Comparison of ENCODE assay signal across 11 cellular contexts in the genomic region with DNA sequence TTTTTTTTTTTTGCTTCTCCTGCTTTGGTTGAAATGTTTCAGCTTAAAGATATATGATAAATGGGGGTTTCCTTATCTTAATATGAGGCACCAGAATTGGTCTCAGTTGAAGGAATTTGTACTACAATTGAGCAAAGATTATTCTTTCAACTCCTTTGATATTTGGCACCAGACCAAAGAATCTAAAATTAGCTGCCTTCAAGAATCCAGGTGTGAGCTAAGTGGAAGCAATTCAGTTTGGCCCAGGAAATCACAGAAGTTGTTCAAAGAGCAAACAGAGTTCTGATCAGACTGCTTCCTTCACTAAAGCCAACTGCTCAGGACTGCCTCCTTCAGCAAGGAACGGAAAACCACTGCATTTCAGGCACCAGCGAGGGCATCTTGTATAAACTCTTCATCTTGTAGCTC.
DNase-seq lines count a peak whose midpoint lies in the region; ATAC-seq and TF ChIP-seq lines count a peak whose summit lies in the region.
"Had no signal": no experiment of that assay in that cellular context is flagged by ENCODE, and none has a peak within 500 bp of the region (broad histone marks: within the 10 kb centered on the region; RNA-seq: fewer than 3 reads in every experiment).

No MANE protein-coding gene starts in this region.

- TF ChIP-seq CTCF in upper lobe of left lung (IDR thresholded peaks at IDR 0.05) = peak in 4 of 6 experiments; percentile 21 to 48 (median 28)

- DNase-seq in activated naive CD4-positive, alpha-beta T cell treated with anti-CD3 and anti-CD28 coated beads for 36 hours = peak; percentile 28
- no peak for DNase-seq in activated naive CD4-positive, alpha-beta T cell treated with Interleukin-2 at 50 U/mL for 16 hours
- DNase-seq in NCI-H1105 treated with DMSO at 0.1 percent for 48 hours (lab: John Stamatoyannopoulos, UW) (peak; percentile 38), dermis blood vessel endothelial cell (peak; percentile 41), upper lobe of left lung (peak in 1 of 2 donors; percentile 72), glomerular visceral epithelial cell (ENCODE audit: extremely low spot score) (no peak), D341Med (ENCODE audit: low spot score) (no peak)
- DNase-seq: CD4-positive, alpha-beta memory T cell; NK-92 treated with Interleukin-12 subunit alpha and Interleukin-12 subunit beta, amount 100 ng/mL, for 24 hours; stimulated activated CD4-positive, alpha-beta T cell treated with anti-CD3 and anti-CD28 coated beads, Interleukin-2, amount 100 ng/mL, for 24 hours had no signal

- CTCF ChIA-PET in activated naive CD4-positive, alpha-beta T cell treated with anti-CD3 and anti-CD28 coated beads for 36 hours (lab: Charles Lee) = interaction anchor here (0.9 to 1.7 kb wide), 2 partner anchors 57 to 119 kb away, joined by 4 to 6 read pairs; no protein-coding TSS in a partner anchor

- peaks cover 14% of the 10 kb centered on the region for H3K4me1 Mint-ChIP-seq in activated naive CD4-positive, alpha-beta T cell treated with anti-CD3 and anti-CD28 coated beads for 36 hours (ENCODE audit: low read depth)

- no peak overlapping the region for H3K27ac Mint-ChIP-seq in activated naive CD4-positive, alpha-beta T cell treated with anti-CD3 and anti-CD28 coated beads for 36 hours
- H3K27ac Mint-ChIP-seq: CD4-positive, alpha-beta memory T cell had no signal

- no peak overlapping the region for H3K4me3 ChIP-seq in upper lobe of left lung

- H3K4me3 Mint-ChIP-seq in activated naive CD4-positive, alpha-beta T cell treated with anti-CD3 and anti-CD28 coated beads for 36 hours = no peak overlapping the region
- H3K4me3 Mint-ChIP-seq: CD4-positive, alpha-beta memory T cell had no signal

- peaks cover 24 to 39% (median 35%) of the 10 kb centered on the region in 4 donors for H3K4me1 ChIP-seq in upper lobe of left lung

- no peaks in the 10 kb centered on the region for H3K36me3 ChIP-seq in upper lobe of left lung

- no peaks in the 10 kb centered on the region for H3K27me3 ChIP-seq in upper lobe of left lung

- TF ChIP-seq EP300 in upper lobe of left lung (IDR thresholded peaks at IDR 0.05) = peak in 1 of 4 donors; percentile 22

- WGBS in upper lobe of left lung, 2 donors = 66 to 67% methylated on average over 2 of the region's 2 CpGs

- no peak for TF ChIP-seq POLR2A in upper lobe of left lung (IDR thresholded peaks at IDR 0.05)

- ATAC-seq in upper lobe of left lung (ENCODE audit: low FRiP score in 2 of 2) (peak; percentile 51 to 78), HG03469 (IDR thresholded peaks at IDR 0.05; ENCODE audit: unreplicated experiment) (no peak)

- peaks cover 4% of the 10 kb centered on the region for H3K36me3 Mint-ChIP-seq in activated naive CD4-positive, alpha-beta T cell treated with anti-CD3 and anti-CD28 coated beads for 36 hours (ENCODE audit: low read depth)
- H3K36me3 Mint-ChIP-seq: CD4-positive, alpha-beta memory T cell had no signal

- peaks cover 10% of the 10 kb centered on the region for H3K27me3 Mint-ChIP-seq in activated naive CD4-positive, alpha-beta T cell treated with anti-CD3 and anti-CD28 coated beads for 36 hours (ENCODE audit: low read depth)

- H3K9me3 ChIP-seq in upper lobe of left lung = peaks cover 0 to 3% (median 0%) of the 10 kb centered on the region in 4 donors

- peak overlapping the region in 2 of 4 donors; percentile 1 to 35 for H3K27ac ChIP-seq in upper lobe of left lung

- intact Hi-C loops in activated naive CD4-positive, alpha-beta T cell treated with anti-CD3 and anti-CD28 coated beads for 36 hours (cut with micrococcal nuclease) = no loop called here

- peaks cover 12% of the 10 kb centered on the region for H3K9me3 Mint-ChIP-seq in activated naive CD4-positive, alpha-beta T cell treated with anti-CD3 and anti-CD28 coated beads for 36 hours

Comparison
In these comparisons a context has a peak if more than half of its experiments do, and no peak if none do; other contexts are left out.
1. DNase-seq: peak in activated naive CD4-positive, alpha-beta T cell treated with anti-CD3 and anti-CD28 coated beads for 36 hours (single experiment), NCI-H1105 treated with DMSO at 0.1 percent for 48 hours (single experiment) and dermis blood vessel endothelial cell (single experiment); none in activated naive CD4-positive, alpha-beta T cell treated with Interleukin-2 at 50 U/mL for 16 hours (single experiment), glomerular visceral epithelial cell (single experiment) and D341Med (single experiment).